Comparison of ENCODE assay signal across 21 cellular contexts in the genomic region with DNA sequence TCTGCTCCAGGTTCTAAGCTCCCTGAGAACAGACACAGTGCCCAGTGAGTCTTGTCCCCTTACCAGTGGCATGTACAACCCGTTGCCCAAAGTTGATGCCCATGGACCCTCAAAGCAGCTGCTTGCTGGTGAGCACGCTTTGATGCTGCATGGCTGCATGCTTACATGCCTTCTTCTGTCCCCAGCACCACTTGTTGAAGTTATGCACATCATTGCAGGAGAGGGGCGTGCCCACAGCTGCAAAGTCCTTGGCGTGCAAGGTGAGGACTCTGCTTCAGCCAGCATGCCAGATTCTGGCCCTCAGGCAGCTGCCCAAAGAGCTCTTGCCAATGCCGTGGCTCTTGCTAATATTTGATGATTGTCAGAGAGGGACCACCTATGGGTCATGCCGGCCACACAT.
"Had no signal": no experiment of that assay in that cellular context is flagged by ENCODE, and none has a peak within 500 bp of the region (broad histone marks: within the 10 kb centered on the region; RNA-seq: fewer than 3 reads in every experiment).

No MANE protein-coding gene starts in this region.

- H3K27ac ChIP-seq: KMS-11, SJCRH30 had no signal

- DNase-seq: Kasumi-1, MM.1S, NCI-H1092 treated with DMSO at 0.1 percent for 48 hours, NCI-H1436, NCI-H187, NCI-H2029, NCI-H2081 treated with DMSO at 0.1 percent for 48 hours, NCI-H2171, NCI-H226, NCI-H446, NCI-H510A, NCI-H524 treated with DMSO at 0.1 percent for 48 hours, NCI-H774, RPMI8226, SHP77 treated with DMSO at 0.1 percent for 48 hours, SJCRH30 had no signal

- H3K4me1 Mint-ChIP-seq: IgD-negative memory B cell had no signal

- H3K36me3 Mint-ChIP-seq: IgD-negative memory B cell had no signal

- H3K4me1 ChIP-seq: SJCRH30 had no signal

- H3K27me3 Mint-ChIP-seq: IgD-negative memory B cell had no signal

- H3K27me3 ChIP-seq: SJCRH30 had no signal

- ATAC-seq: HepG2, K562, SK-N-SH treated with all-trans-retinoic acid at 6 μM for 48 hours had no signal

- H3K9me3 ChIP-seq: SJCRH30 had no signal

- H3K4me3 ChIP-seq: K562, SJCRH30 had no signal

- H3K27ac Mint-ChIP-seq: IgD-negative memory B cell had no signal

- H3K36me3 ChIP-seq: SJCRH30 had no signal
